ENCODE assay signal across 8 cellular contexts in the genomic region with DNA sequence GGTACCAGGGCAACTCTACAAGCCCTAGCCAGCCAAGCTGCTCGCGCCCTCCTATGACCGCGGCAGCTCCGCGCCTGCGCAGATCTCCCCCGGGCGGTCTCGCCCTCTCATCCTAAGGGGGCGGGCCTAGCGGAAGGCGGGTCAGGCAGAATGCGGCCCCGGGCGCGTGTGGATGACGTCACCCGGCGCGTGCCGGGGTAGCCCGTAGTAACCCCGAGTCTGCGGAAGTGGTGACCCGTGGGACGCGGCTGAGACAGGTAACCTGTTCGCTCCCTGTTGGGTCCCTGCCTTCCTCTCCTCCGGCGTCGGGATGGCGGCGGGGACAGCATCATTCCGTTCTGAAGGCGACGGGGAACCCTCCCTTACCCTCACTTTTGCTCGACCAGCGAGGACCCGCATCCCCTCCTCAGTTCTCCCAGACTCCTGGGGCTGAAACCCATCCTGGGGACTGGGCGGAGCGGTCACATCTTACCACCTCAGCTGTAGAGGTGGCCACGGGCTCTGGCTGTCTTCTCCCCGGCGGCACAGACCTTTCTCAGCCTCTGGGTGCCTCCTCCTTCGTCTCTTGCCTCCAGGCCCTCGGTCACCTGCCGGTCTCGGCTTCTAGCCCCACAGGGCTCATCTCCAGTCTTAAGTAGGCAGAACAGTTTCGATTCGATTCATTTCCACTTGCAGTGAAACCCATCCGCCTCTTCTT. TPM values are rescaled to one million over a fixed set of nuclear protein-coding genes. Genes with fewer than 3 reads are reported as not detected.
DNase-seq lines count a peak whose midpoint lies in the region; ATAC-seq and TF ChIP-seq lines count a peak whose summit lies in the region.

A gene with protein sequence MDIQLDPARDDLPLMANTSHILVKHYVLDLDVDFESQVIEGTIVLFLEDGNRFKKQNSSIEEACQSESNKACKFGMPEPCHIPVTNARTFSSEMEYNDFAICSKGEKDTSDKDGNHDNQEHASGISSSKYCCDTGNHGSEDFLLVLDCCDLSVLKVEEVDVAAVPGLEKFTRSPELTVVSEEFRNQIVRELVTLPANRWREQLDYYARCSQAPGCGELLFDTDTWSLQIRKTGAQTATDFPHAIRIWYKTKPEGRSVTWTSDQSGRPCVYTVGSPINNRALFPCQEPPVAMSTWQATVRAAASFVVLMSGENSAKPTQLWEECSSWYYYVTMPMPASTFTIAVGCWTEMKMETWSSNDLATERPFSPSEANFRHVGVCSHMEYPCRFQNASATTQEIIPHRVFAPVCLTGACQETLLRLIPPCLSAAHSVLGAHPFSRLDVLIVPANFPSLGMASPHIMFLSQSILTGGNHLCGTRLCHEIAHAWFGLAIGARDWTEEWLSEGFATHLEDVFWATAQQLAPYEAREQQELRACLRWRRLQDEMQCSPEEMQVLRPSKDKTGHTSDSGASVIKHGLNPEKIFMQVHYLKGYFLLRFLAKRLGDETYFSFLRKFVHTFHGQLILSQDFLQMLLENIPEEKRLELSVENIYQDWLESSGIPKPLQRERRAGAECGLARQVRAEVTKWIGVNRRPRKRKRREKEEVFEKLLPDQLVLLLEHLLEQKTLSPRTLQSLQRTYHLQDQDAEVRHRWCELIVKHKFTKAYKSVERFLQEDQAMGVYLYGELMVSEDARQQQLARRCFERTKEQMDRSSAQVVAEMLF (plus strand): TSS at position 205 of the 697 bp plus-strand sequence. CDS start 33,085 bp downstream, outside the sequence.

- no peak for TF ChIP-seq CTCF in mucosa of descending colon (IDR thresholded peaks at IDR 0.05)

- H3K9me3 Mint-ChIP-seq in IgD-negative memory B cell = peaks cover 0 to 4% (median under 1%) of the 10 kb centered on the region in 3 donors

- peak within 1 kb of the TSS; percentile 91 to 97 (median 94) for H3K27ac Mint-ChIP-seq in IgD-negative memory B cell

- no peaks in the 10 kb centered on the region for H3K27me3 Mint-ChIP-seq in IgD-negative memory B cell

- intact Hi-C loops in mucosa of descending colon (cut with DNase I, micrococcal nuclease) = no loop called here

- H3K4me3 Mint-ChIP-seq in IgD-negative memory B cell = peak within 1 kb of the TSS; percentile 89 to 97 (median 93)

- DNase-seq in DMS 273 treated with DMSO at 0.1 percent for 48 hours (lab: John Stamatoyannopoulos, UW) = peak; percentile 75
- peak; percentile 59 for DNase-seq in OCI-M2 (lab: John Stamatoyannopoulos, UW; ENCODE audit: unreplicated experiment)
- peak; percentile 100 for DNase-seq in activated T-cell treated with anti-CD3 and anti-CD28 coated beads for 48 hours (ENCODE audit: low read depth)
- peak; percentile 76 for DNase-seq in epithelial cell of prostate (ENCODE audit: low read depth, low spot score)
- DNase-seq in mucosa of descending colon = peak; percentile 99 to 100 (median 100)
- peak; percentile 100 for DNase-seq in stimulated activated CD8-positive, alpha-beta memory T cell treated with anti-CD3 and anti-CD28 coated beads, Interleukin-4, amount 100 ng/mL, for 24 hours (ENCODE audit: low read depth)

- H3K27ac ChIP-seq in epithelial cell of prostate = peak within 1 kb of the TSS; percentile 65

- peak within 1 kb of the TSS; percentile 62 for H3K4me3 ChIP-seq in mucosa of descending colon

- H3K36me3 ChIP-seq in mucosa of descending colon (ENCODE audit: low read depth) = no peaks in the 10 kb centered on the region

- H3K36me3 Mint-ChIP-seq in IgD-negative memory B cell = no peaks in the 10 kb centered on the region

- no peaks in the 10 kb centered on the region for H3K9me3 ChIP-seq in mucosa of descending colon

- peaks cover 7% of the 10 kb centered on the region for H3K4me1 ChIP-seq in mucosa of descending colon (ENCODE audit: low read depth)

- peaks cover 4 to 12% (median 6%) of the 10 kb centered on the region in 3 donors for H3K4me1 Mint-ChIP-seq in IgD-negative memory B cell

- ATAC-seq in GM21529 (IDR thresholded peaks at IDR 0.05; ENCODE audit: unreplicated experiment) = peak; percentile 98
- ATAC-seq in mucosa of descending colon = peak; percentile 100

RNA-seq across cellular contexts. Expression of the gene that starts here (rescaled TPM):
- 4.5 TPM for polyA plus RNA-seq in IgD-negative memory B cell
- 100 to 1,000 TPM in 1 of 3 donors, 10 to 100 TPM in 2; 47.5 to 102 (median 57.8) TPM for total RNA-seq in mucosa of descending colon

Comparison
In these comparisons a context has a peak if more than half of its experiments do, and no peak if none do; other contexts are left out.
1. Peak in every context shown above with its lines: DNase-seq, ATAC-seq, H3K4me3 ChIP-seq and H3K27ac ChIP-seq.